ENCODE assay signal across 26 cellular contexts in genomic region chr16:89136931-89137330, GRCh38. TPM values are rescaled to one million over a fixed set of nuclear protein-coding genes. Genes with fewer than 3 reads are reported as not detected.
"Had no signal": no experiment of that assay in that cellular context is flagged by ENCODE, and none has a peak within 500 bp of the region (broad histone marks: within the 10 kb centered on the region; RNA-seq: fewer than 3 reads in every experiment).

No MANE protein-coding gene starts in this region.

- FAIRE-seq: colon, frontal cortex, islet of Langerhans had no signal

- H3K4me3 ChIP-seq: esophagus squamous epithelium, vagina had no signal

- H3K9me3 ChIP-seq: esophagus squamous epithelium, vagina had no signal

- ATAC-seq: activated CD4-positive, CD25-positive, alpha-beta regulatory T cell treated with anti-CD3 and anti-CD28 coated beads, Interleukin-2, amount 50 U/mL, for 24 hours; naive thymus-derived CD4-positive, alpha-beta T cell; stimulated activated naive CD8-positive, alpha-beta T cell treated with anti-CD3 and anti-CD28 coated beads, Interleukin-15, amount 100 ng/mL, for 72 hours; T-helper 17 cell had no signal

- H3K27me3 ChIP-seq: esophagus squamous epithelium, vagina had no signal

- DNase-seq: activated CD4-positive, alpha-beta T cell treated with anti-CD3 and anti-CD28 coated beads for 48 hours; activated CD4-positive, alpha-beta T cell treated with anti-CD3 and anti-CD28 coated beads, Interleukin-2, amount 50 U/mL, for 48 hours; activated CD8-positive, alpha-beta memory T cell treated with anti-CD3 and anti-CD28 coated beads for 24 hours; activated effector memory CD4-positive, alpha-beta T cell treated with Interleukin-2 at 50 U/mL for 16 hours; activated naive CD4-positive, alpha-beta T cell treated with anti-CD3 and anti-CD28 coated beads for 36 hours; activated naive CD8-positive, alpha-beta T cell treated with anti-CD3 and anti-CD28 coated beads, Interleukin-2, amount 10 ng/mL, durations not matched to agents 7 days and 5 days; amniotic stem cell; dermis blood vessel endothelial cell; effector CD4-positive, alpha-beta T cell; esophagus squamous epithelium; mammary epithelial cell; naive thymus-derived CD4-positive, alpha-beta T cell; occipital lobe; stimulated activated CD4-positive, alpha-beta T cell treated with anti-CD3 and anti-CD28 coated beads, Interleukin-4, amount 100 ng/mL, for 1 hour; stimulated activated naive CD8-positive, alpha-beta T cell treated with anti-CD3 and anti-CD28 coated beads, Interleukin-15, amount 100 ng/mL, for 72 hours; substantia nigra; T-helper 17 cell; T1000; WERI-Rb-1 had no signal

- H3K36me3 ChIP-seq: WERI-Rb-1 had no signal

- H3K27ac ChIP-seq: esophagus squamous epithelium, vagina, WERI-Rb-1 had no signal

- H3K4me1 ChIP-seq: esophagus squamous epithelium, vagina had no signal

RNA-seq across cellular contexts. Expression of gene CDH15, which starts 34.6 kb away (rescaled TPM):
- total RNA-seq: activated naive CD4-positive, alpha-beta T cell treated with anti-CD3 and anti-CD28 coated beads for 36 hours; activated naive CD8-positive, alpha-beta T cell treated with anti-CD3 and anti-CD28 coated beads, Interleukin-2, amount 10 ng/mL, durations not matched to agents 7 days and 5 days; dermis blood vessel endothelial cell; esophagus squamous epithelium; liver; naive thymus-derived CD4-positive, alpha-beta T cell; neural crest cell; vagina had no signal
- polyA plus RNA-seq: mammary epithelial cell; naive thymus-derived CD4-positive, alpha-beta T cell had no signal
